In genomic region chr10:52215745-52216361, GRCh38 we compare ENCODE assay signal across 8 cellular contexts.
A peak's percentile ranks its signal among the peaks of the same experiment; 100 is the strongest.
DNase-seq lines count a peak whose midpoint lies in the region; ATAC-seq and TF ChIP-seq lines count a peak whose summit lies in the region.

No MANE protein-coding gene starts in this region.

- H3K4me3 ChIP-seq in fibroblast of pulmonary artery (replicated peaks; ENCODE audit: low read depth, low read length), result no peak overlapping the region

- peak; percentile 74 for ATAC-seq in GM18868 (IDR thresholded peaks at IDR 0.05; ENCODE audit: unreplicated experiment)
- peak; percentile 80 for ATAC-seq in HG03025 (IDR thresholded peaks at IDR 0.05; ENCODE audit: low FRiP score, unreplicated experiment)

- no peaks in the 10 kb centered on the region for H3K9me3 Mint-ChIP-seq in osteocyte (ENCODE audit: unreplicated experiment)

- TF ChIP-seq CTCF in fibroblast of pulmonary artery (IDR thresholded peaks at IDR 0.05; ENCODE audit: low read length, missing control alignments) (peak; percentile 70), osteocyte (IDR thresholded peaks at IDR 0.05) (peak; percentile 80)

- DNase-seq in COR-L47 (lab: John Stamatoyannopoulos, UW) (peak; percentile 2), NCI-H2171 (lab: John Stamatoyannopoulos, UW) (peak; percentile 9), fibroblast of pulmonary artery (ENCODE audit: low read depth) (peak; percentile 85), osteocyte (ENCODE audit: extremely low spot score, unreplicated experiment) (no peak), GOT3 (lab: John Stamatoyannopoulos, UW) (no peak)
- DNase-seq in activated CD4-positive, alpha-beta T cell treated with anti-CD3 and anti-CD28 coated beads, Interleukin-2, amount 50 U/mL, for 1 hour, result peak; percentile 22

- no peaks in the 10 kb centered on the region for H3K36me3 Mint-ChIP-seq in osteocyte (ENCODE audit: unreplicated experiment)

- no peak overlapping the region for H3K4me3 Mint-ChIP-seq in osteocyte (ENCODE audit: unreplicated experiment)

- peaks cover 19% of the 10 kb centered on the region for H3K4me1 Mint-ChIP-seq in osteocyte (ENCODE audit: unreplicated experiment)

- H3K27ac Mint-ChIP-seq in osteocyte (ENCODE audit: unreplicated experiment), result peak overlapping the region; percentile 88

- no peaks in the 10 kb centered on the region for H3K27me3 Mint-ChIP-seq in osteocyte (ENCODE audit: unreplicated experiment)

Comparison
In these comparisons a context has a peak if more than half of its experiments do, and no peak if none do; other contexts are left out.
1. DNase-seq: peak in COR-L47 (single experiment), NCI-H2171 (single experiment), activated CD4-positive, alpha-beta T cell treated with anti-CD3 and anti-CD28 coated beads, Interleukin-2, amount 50 U/mL, for 1 hour (single experiment) and fibroblast of pulmonary artery (single experiment); none in osteocyte (single experiment) and GOT3 (single experiment).